30 cellular contexts compared by ENCODE assay signal in genomic region chr10:20446794-20447193, GRCh38.
"Had no signal": no experiment of that assay in that cellular context is flagged by ENCODE, and none has a peak within 500 bp of the region (broad histone marks: within the 10 kb centered on the region; RNA-seq: fewer than 3 reads in every experiment).

No MANE protein-coding gene starts in this region.

- H3K4me3 ChIP-seq: coronary artery, esophagus muscularis mucosa, gastroesophageal sphincter, heart right ventricle, lower lobe of right lung, pancreas, smooth muscle cell, suprapubic skin, transverse colon, upper lobe of right lung, uterus had no signal

- H3K4me3 Mint-ChIP-seq: immature natural killer cell; natural killer cell; neural crest cell; stimulated activated naive CD8-positive, alpha-beta T cell treated with anti-CD3 and anti-CD28 coated beads, Interleukin-15, amount 100 ng/mL, for 72 hours had no signal

- H3K4me1 Mint-ChIP-seq: neural crest cell; stimulated activated naive CD8-positive, alpha-beta T cell treated with anti-CD3 and anti-CD28 coated beads, Interleukin-15, amount 100 ng/mL, for 72 hours had no signal

- H3K27me3 Mint-ChIP-seq: progenitor cell of endocrine pancreas; stimulated activated naive CD8-positive, alpha-beta T cell treated with anti-CD3 and anti-CD28 coated beads, Interleukin-15, amount 100 ng/mL, for 72 hours had no signal

- H3K36me3 Mint-ChIP-seq: natural killer cell had no signal

- H3K27ac Mint-ChIP-seq: natural killer cell; progenitor cell of endocrine pancreas; stimulated activated naive CD8-positive, alpha-beta T cell treated with anti-CD3 and anti-CD28 coated beads, Interleukin-15, amount 100 ng/mL, for 72 hours had no signal

- H3K9me3 Mint-ChIP-seq: neural crest cell had no signal

- H3K27ac ChIP-seq: coronary artery, esophagus muscularis mucosa, foreskin keratinocyte, gastroesophageal sphincter, heart right ventricle, lower lobe of right lung, neutrophil, pancreas, suprapubic skin, transverse colon, upper lobe of right lung, uterus had no signal

- DNase-seq: dermis blood vessel endothelial cell; effector memory CD4-positive, alpha-beta T cell; foreskin keratinocyte; glutamatergic neuron; heart right ventricle; hypothalamus; immature natural killer cell; islet precursor cell; left colon; left ventricle myocardium superior; lower lobe of right lung; natural killer cell; pancreas; stimulated activated CD4-positive, alpha-beta T cell treated with anti-CD3 and anti-CD28 coated beads, Interleukin-12 subunit alpha, Interleukin-12 subunit beta, amount 100 ng/mL, for 4 hours; stimulated activated CD4-positive, alpha-beta T cell treated with anti-CD3 and anti-CD28 coated beads, Interleukin-1b, Interleukin-23, amount 100 ng/mL, for 48 hours; stimulated activated CD4-positive, alpha-beta T cell treated with anti-CD3 and anti-CD28 coated beads, Interleukin-4, amount 100 ng/mL, for 1 hour; stimulated activated CD8-positive, alpha-beta memory T cell treated with anti-CD3 and anti-CD28 coated beads, Interleukin-4, amount 100 ng/mL, for 48 hours; stimulated activated naive CD4-positive, alpha-beta T cell; stimulated activated naive CD8-positive, alpha-beta T cell treated with anti-CD3 and anti-CD28 coated beads, Interleukin-15, amount 100 ng/mL, for 72 hours; transverse colon; upper lobe of right lung; uterus had no signal
